1 cellular context compared by ENCODE assay signal in genomic region chr10:100045592-100045991, GRCh38.
TF ChIP-seq lines count a peak whose summit lies in the region.

No MANE protein-coding gene starts in this region.

TF ChIP-seq in A549, 52 proteins besides CTCF, POLR2A, EP300 and RAD21 (continued from another document):
- no peak for TF ChIP-seq REST (IDR thresholded peaks at IDR 0.05)
- no peak for TF ChIP-seq GATA3 (IDR thresholded peaks at IDR 0.05; ENCODE audit: borderline replicate concordance)
- TF ChIP-seq EHMT2 (IDR thresholded peaks at IDR 0.05; ENCODE audit: low read depth): no peak
- TF ChIP-seq BHLHE40 (IDR thresholded peaks at IDR 0.05; ENCODE audit: low read depth, low read length): no peak
- TF ChIP-seq HEYL (CRISPR knock-in tag; IDR thresholded peaks at IDR 0.05): no peak
- no peak for TF ChIP-seq HOXA7 (CRISPR knock-in tag; IDR thresholded peaks at IDR 0.05)
- no peak for TF ChIP-seq KDM5A (IDR thresholded peaks at IDR 0.05)
- no peak for TF ChIP-seq FOXS1 (CRISPR knock-in tag; IDR thresholded peaks at IDR 0.05)
- no peak for TF ChIP-seq RARB (CRISPR knock-in tag; IDR thresholded peaks at IDR 0.05)
TF ChIP-seq in A549: peak in this region for 0.
